In the genomic region with DNA sequence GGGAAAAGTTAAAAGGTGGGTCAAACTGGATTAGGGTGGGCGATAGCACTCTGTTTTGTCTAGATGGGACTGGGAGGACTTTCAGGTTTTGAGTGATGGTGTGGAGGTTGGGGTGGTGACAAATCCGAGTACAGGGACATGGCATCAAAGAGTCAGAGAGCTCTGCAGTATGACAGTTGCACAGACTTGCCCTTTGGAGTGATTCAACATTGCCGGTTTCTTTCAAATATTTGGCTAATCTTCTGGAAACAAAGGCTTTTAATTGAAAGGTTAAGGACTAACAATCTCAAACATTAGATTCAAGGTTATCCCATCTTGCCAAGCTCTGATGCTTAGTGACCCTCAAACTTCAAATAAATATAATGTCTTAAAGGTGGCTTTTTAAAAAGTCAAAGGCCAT, we compare ENCODE assay signal across 2 cellular contexts.
TF ChIP-seq lines count a peak whose summit lies in the region.

No MANE protein-coding gene starts in this region.

TF ChIP-seq in SK-N-SH, 30 proteins besides CTCF, POLR2A, EP300 and RAD21:
- TF ChIP-seq, protein P1, sequence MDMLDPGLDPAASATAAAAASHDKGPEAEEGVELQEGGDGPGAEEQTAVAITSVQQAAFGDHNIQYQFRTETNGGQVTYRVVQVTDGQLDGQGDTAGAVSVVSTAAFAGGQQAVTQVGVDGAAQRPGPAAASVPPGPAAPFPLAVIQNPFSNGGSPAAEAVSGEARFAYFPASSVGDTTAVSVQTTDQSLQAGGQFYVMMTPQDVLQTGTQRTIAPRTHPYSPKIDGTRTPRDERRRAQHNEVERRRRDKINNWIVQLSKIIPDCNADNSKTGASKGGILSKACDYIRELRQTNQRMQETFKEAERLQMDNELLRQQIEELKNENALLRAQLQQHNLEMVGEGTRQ (IDR thresholded peaks at IDR 0.05; ENCODE audit: borderline replicate concordance, low read depth, low read length) = no peak
- TF ChIP-seq GABPA (IDR thresholded peaks at IDR 0.05; ENCODE audit: low read depth) (no peak), FOXM1 (IDR thresholded peaks at IDR 0.05; ENCODE audit: low read depth) (no peak), FOSL2 (IDR thresholded peaks at IDR 0.05; ENCODE audit: borderline replicate concordance, low read depth) (no peak), RCOR1 (IDR thresholded peaks at IDR 0.05; ENCODE audit: low read length) (no peak), TEAD4 (IDR thresholded peaks at IDR 0.05; ENCODE audit: borderline replicate concordance, insufficient read depth) (no peak), MEF2A (IDR thresholded peaks at IDR 0.05; ENCODE audit: borderline replicate concordance, low read depth) (no peak)
- TF ChIP-seq, protein P2, sequence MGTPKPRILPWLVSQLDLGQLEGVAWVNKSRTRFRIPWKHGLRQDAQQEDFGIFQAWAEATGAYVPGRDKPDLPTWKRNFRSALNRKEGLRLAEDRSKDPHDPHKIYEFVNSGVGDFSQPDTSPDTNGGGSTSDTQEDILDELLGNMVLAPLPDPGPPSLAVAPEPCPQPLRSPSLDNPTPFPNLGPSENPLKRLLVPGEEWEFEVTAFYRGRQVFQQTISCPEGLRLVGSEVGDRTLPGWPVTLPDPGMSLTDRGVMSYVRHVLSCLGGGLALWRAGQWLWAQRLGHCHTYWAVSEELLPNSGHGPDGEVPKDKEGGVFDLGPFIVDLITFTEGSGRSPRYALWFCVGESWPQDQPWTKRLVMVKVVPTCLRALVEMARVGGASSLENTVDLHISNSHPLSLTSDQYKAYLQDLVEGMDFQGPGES (IDR thresholded peaks at IDR 0.05; ENCODE audit: low read depth, low read length) = no peak
- TF ChIP-seq, protein P3, sequence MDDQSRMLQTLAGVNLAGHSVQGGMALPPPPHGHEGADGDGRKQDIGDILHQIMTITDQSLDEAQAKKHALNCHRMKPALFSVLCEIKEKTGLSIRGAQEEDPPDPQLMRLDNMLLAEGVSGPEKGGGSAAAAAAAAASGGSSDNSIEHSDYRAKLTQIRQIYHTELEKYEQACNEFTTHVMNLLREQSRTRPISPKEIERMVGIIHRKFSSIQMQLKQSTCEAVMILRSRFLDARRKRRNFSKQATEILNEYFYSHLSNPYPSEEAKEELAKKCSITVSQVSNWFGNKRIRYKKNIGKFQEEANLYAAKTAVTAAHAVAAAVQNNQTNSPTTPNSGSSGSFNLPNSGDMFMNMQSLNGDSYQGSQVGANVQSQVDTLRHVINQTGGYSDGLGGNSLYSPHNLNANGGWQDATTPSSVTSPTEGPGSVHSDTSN (IDR thresholded peaks at IDR 0.05) = no peak

TF ChIP-seq in SK-N-SH treated with all-trans-retinoic acid at 6 μM for 48 hours, 23 proteins besides CTCF, POLR2A, EP300 and RAD21:
- TF ChIP-seq RARB (CRISPR knock-in tag; IDR thresholded peaks at IDR 0.05) (no peak), OSR1 (CRISPR knock-in tag; IDR thresholded peaks at IDR 0.05) (no peak), ISL1 (CRISPR knock-in tag; IDR thresholded peaks at IDR 0.05) (no peak), ZNF8 (CRISPR knock-in tag; IDR thresholded peaks at IDR 0.05) (no peak), ZNF70 (CRISPR knock-in tag; IDR thresholded peaks at IDR 0.05) (no peak), ZFP30 (CRISPR knock-in tag; IDR thresholded peaks at IDR 0.05) (no peak), BACH2 (CRISPR knock-in tag; IDR thresholded peaks at IDR 0.05; ENCODE audit: borderline replicate concordance) (no peak)
- TF ChIP-seq, protein P4, sequence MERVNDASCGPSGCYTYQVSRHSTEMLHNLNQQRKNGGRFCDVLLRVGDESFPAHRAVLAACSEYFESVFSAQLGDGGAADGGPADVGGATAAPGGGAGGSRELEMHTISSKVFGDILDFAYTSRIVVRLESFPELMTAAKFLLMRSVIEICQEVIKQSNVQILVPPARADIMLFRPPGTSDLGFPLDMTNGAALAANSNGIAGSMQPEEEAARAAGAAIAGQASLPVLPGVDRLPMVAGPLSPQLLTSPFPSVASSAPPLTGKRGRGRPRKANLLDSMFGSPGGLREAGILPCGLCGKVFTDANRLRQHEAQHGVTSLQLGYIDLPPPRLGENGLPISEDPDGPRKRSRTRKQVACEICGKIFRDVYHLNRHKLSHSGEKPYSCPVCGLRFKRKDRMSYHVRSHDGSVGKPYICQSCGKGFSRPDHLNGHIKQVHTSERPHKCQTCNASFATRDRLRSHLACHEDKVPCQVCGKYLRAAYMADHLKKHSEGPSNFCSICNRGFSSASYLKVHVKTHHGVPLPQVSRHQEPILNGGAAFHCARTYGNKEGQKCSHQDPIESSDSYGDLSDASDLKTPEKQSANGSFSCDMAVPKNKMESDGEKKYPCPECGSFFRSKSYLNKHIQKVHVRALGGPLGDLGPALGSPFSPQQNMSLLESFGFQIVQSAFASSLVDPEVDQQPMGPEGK (CRISPR knock-in tag; IDR thresholded peaks at IDR 0.05; ENCODE audit: borderline replicate concordance) = no peak
- TF ChIP-seq, protein P5, sequence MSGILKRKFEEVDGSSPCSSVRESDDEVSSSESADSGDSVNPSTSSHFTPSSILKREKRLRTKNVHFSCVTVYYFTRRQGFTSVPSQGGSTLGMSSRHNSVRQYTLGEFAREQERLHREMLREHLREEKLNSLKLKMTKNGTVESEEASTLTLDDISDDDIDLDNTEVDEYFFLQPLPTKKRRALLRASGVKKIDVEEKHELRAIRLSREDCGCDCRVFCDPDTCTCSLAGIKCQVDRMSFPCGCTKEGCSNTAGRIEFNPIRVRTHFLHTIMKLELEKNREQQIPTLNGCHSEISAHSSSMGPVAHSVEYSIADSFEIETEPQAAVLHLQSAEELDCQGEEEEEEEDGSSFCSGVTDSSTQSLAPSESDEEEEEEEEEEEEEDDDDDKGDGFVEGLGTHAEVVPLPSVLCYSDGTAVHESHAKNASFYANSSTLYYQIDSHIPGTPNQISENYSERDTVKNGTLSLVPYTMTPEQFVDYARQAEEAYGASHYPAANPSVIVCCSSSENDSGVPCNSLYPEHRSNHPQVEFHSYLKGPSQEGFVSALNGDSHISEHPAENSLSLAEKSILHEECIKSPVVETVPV (CRISPR knock-in tag; IDR thresholded peaks at IDR 0.05) = no peak
- TF ChIP-seq, protein P6, sequence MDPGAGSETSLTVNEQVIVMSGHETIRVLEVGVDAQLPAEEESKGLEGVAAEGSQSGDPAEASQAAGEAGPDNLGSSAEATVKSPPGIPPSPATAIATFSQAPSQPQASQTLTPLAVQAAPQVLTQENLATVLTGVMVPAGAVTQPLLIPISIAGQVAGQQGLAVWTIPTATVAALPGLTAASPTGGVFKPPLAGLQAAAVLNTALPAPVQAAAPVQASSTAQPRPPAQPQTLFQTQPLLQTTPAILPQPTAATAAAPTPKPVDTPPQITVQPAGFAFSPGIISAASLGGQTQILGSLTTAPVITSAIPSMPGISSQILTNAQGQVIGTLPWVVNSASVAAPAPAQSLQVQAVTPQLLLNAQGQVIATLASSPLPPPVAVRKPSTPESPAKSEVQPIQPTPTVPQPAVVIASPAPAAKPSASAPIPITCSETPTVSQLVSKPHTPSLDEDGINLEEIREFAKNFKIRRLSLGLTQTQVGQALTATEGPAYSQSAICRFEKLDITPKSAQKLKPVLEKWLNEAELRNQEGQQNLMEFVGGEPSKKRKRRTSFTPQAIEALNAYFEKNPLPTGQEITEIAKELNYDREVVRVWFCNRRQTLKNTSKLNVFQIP (CRISPR knock-in tag; IDR thresholded peaks at IDR 0.05; ENCODE audit: borderline replicate concordance, low read depth) = no peak
- TF ChIP-seq, protein P7, sequence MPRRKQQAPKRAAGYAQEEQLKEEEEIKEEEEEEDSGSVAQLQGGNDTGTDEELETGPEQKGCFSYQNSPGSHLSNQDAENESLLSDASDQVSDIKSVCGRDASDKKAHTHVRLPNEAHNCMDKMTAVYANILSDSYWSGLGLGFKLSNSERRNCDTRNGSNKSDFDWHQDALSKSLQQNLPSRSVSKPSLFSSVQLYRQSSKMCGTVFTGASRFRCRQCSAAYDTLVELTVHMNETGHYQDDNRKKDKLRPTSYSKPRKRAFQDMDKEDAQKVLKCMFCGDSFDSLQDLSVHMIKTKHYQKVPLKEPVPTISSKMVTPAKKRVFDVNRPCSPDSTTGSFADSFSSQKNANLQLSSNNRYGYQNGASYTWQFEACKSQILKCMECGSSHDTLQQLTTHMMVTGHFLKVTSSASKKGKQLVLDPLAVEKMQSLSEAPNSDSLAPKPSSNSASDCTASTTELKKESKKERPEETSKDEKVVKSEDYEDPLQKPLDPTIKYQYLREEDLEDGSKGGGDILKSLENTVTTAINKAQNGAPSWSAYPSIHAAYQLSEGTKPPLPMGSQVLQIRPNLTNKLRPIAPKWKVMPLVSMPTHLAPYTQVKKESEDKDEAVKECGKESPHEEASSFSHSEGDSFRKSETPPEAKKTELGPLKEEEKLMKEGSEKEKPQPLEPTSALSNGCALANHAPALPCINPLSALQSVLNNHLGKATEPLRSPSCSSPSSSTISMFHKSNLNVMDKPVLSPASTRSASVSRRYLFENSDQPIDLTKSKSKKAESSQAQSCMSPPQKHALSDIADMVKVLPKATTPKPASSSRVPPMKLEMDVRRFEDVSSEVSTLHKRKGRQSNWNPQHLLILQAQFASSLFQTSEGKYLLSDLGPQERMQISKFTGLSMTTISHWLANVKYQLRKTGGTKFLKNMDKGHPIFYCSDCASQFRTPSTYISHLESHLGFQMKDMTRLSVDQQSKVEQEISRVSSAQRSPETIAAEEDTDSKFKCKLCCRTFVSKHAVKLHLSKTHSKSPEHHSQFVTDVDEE (CRISPR knock-in tag; IDR thresholded peaks at IDR 0.05) = no peak
